In genomic region chr5:113264061-113264460, GRCh38 we compare ENCODE assay signal across 18 cellular contexts.
DNase-seq lines count a peak whose midpoint lies in the region; ATAC-seq and TF ChIP-seq lines count a peak whose summit lies in the region.
"Had no signal": no experiment of that assay in that cellular context is flagged by ENCODE, and none has a peak within 500 bp of the region (broad histone marks: within the 10 kb centered on the region; RNA-seq: fewer than 3 reads in every experiment).

No MANE protein-coding gene starts in this region.

- no peaks in the 10 kb centered on the region for H3K27me3 Mint-ChIP-seq in nephron progenitor cell (ENCODE audit: low read depth, poor library complexity)

- H3K4me2 ChIP-seq in hepatocyte: peak overlapping the region; percentile 52

- peak; percentile 16 to 42 for DNase-seq in NCI-H446 (lab: John Stamatoyannopoulos, UW)
- DNase-seq in choroid plexus epithelial cell (ENCODE audit: low read depth): peak; percentile 92
- DNase-seq in hepatocyte (ENCODE audit: low spot score): peak; percentile 19
- DNase-seq in nephron progenitor cell: no peak
- DNase-seq in NCI-H2081 (lab: John Stamatoyannopoulos, UW): no peak
- DNase-seq in RKO (ENCODE audit: low spot score): no peak
- DNase-seq in activated CD4-positive, alpha-beta T cell treated with anti-CD3 and anti-CD28 coated beads for 4 hours: no peak
- DNase-seq: activated gamma-delta T cell; colonic mucosa; naive B cell; NCI-H1930; SHP77 treated with DMSO at 0.1 percent for 48 hours; stimulated activated CD4-positive, alpha-beta T cell treated with anti-CD3 and anti-CD28 coated beads, Interleukin-2, amount 100 ng/mL, for 24 hours; stimulated activated naive CD8-positive, alpha-beta T cell treated with anti-CD3 and anti-CD28 coated beads, Interleukin-15, Interleukin-2, amounts not matched to agents 100 U/mL and 50 U/mL, for 24 hours; T-helper 1 cell; transverse colon had no signal

- no peak for TF ChIP-seq CTCF in choroid plexus epithelial cell (conservative IDR thresholded peaks at IDR 0.05; ENCODE audit: low read depth, low read length)
- TF ChIP-seq CTCF in hepatocyte (IDR thresholded peaks at IDR 0.05; ENCODE audit: poor library complexity): no peak
- TF ChIP-seq CTCF in nephron progenitor cell (IDR thresholded peaks at IDR 0.05): no peak

- no peak overlapping the region for H3K4me3 Mint-ChIP-seq in nephron progenitor cell
- H3K4me3 Mint-ChIP-seq: naive B cell had no signal

- no peaks in the 10 kb centered on the region for H3K36me3 ChIP-seq in hepatocyte (replicated peaks; ENCODE audit: insufficient read depth, low read depth)
- H3K36me3 ChIP-seq: colonic mucosa, transverse colon had no signal

- peak overlapping the region; percentile 49 for H3K27ac ChIP-seq in hepatocyte
- H3K27ac ChIP-seq: colonic mucosa, transverse colon had no signal

- 34% methylated on average over 6 of the region's 6 CpGs for WGBS in hepatocyte (ENCODE audit: low lambda C conversion rate, missing lambda C conversion rate)

- peaks cover 81% of the 10 kb centered on the region for H3K79me2 ChIP-seq in hepatocyte

- no peaks in the 10 kb centered on the region for H4K20me1 ChIP-seq in hepatocyte (ENCODE audit: insufficient read depth, poor library complexity, severe bottlenecking)

- no peak overlapping the region for H2AFZ ChIP-seq in hepatocyte

- H3K27me3 ChIP-seq in hepatocyte: no peaks in the 10 kb centered on the region
- H3K27me3 ChIP-seq: colonic mucosa, transverse colon had no signal

- peak overlapping the region; percentile 3 for H3K27ac Mint-ChIP-seq in nephron progenitor cell
- H3K27ac Mint-ChIP-seq: naive B cell had no signal

- peaks cover 24% of the 10 kb centered on the region for H3K4me1 ChIP-seq in hepatocyte (ENCODE audit: insufficient read depth)
- H3K4me1 ChIP-seq: colonic mucosa, transverse colon had no signal

- H3K9me2 ChIP-seq in hepatocyte (replicated peaks; ENCODE audit: insufficient read depth): no peaks in the 10 kb centered on the region

- peaks cover 13% of the 10 kb centered on the region for H3K36me3 Mint-ChIP-seq in nephron progenitor cell (ENCODE audit: low read depth)
- H3K36me3 Mint-ChIP-seq: naive B cell had no signal

- H3K4me3 ChIP-seq in choroid plexus epithelial cell (ENCODE audit: low read depth, low read length) (no peak overlapping the region), hepatocyte (no peak overlapping the region)
- H3K4me3 ChIP-seq: colonic mucosa, K562, transverse colon had no signal

- no peak for ATAC-seq in GM19324 (IDR thresholded peaks at IDR 0.05; ENCODE audit: low FRiP score, unreplicated experiment)
- ATAC-seq: K562; stimulated activated naive CD8-positive, alpha-beta T cell treated with anti-CD3 and anti-CD28 coated beads, Interleukin-15, Interleukin-2, amounts not matched to agents 100 U/mL and 50 U/mL, for 24 hours had no signal

- peaks cover 55% of the 10 kb centered on the region for H3K4me1 Mint-ChIP-seq in nephron progenitor cell
- H3K4me1 Mint-ChIP-seq: naive B cell had no signal

- H3K9me3 ChIP-seq in hepatocyte (ENCODE audit: low read depth): no peaks in the 10 kb centered on the region
- H3K9me3 ChIP-seq: colonic mucosa, transverse colon had no signal

- H3K9me3 Mint-ChIP-seq in nephron progenitor cell: peaks cover 7% of the 10 kb centered on the region
- H3K9me3 Mint-ChIP-seq: naive B cell had no signal

Comparison
In these comparisons a context has a peak if more than half of its experiments do, and no peak if none do; other contexts are left out.
1. DNase-seq: peak in NCI-H446 (2 of 2), choroid plexus epithelial cell (single experiment) and hepatocyte (single experiment); none in nephron progenitor cell (single experiment), NCI-H2081 (0 of 2), RKO (single experiment) and activated CD4-positive, alpha-beta T cell treated with anti-CD3 and anti-CD28 coated beads for 4 hours (0 of 2).